In genomic region chr13:37706041-37706440, GRCh38 we compare ENCODE assay signal across 27 cellular contexts.
DNase-seq lines count a peak whose midpoint lies in the region; ATAC-seq, FAIRE-seq and TF ChIP-seq lines count a peak whose summit lies in the region.
"Had no signal": no experiment of that assay in that cellular context is flagged by ENCODE, and none has a peak within 500 bp of the region (broad histone marks: within the 10 kb centered on the region; RNA-seq: fewer than 3 reads in every experiment).

No MANE protein-coding gene starts in this region.

- H3K79me2 ChIP-seq in neural progenitor cell (ENCODE audit: low read depth), result peaks cover 4% of the 10 kb centered on the region

- H3K4me2 ChIP-seq in neural progenitor cell, result no peak overlapping the region
- H3K4me2 ChIP-seq: BLaER1 treated with 17β-estradiol and CSF1 and Interleukin-3, amounts not matched to agents 10 nM and 100 nM had no signal

- TF ChIP-seq CTCF in D721Med (IDR thresholded peaks at IDR 0.05; ENCODE audit: insufficient read depth, missing control alignments), result no peak
- TF ChIP-seq CTCF in neural progenitor cell (IDR thresholded peaks at IDR 0.05), result no peak
- TF ChIP-seq CTCF in testis (IDR thresholded peaks at IDR 0.05), result no peak

- H3K4me3 ChIP-seq in neural progenitor cell (no peak overlapping the region), testis (no peak overlapping the region)
- H3K4me3 ChIP-seq: BLaER1 treated with 17β-estradiol and CSF1 and Interleukin-3, amounts not matched to agents 10 nM and 100 nM; GM12878 had no signal

- no peak overlapping the region for H3K9ac ChIP-seq in neural progenitor cell
- H3K9ac ChIP-seq: BLaER1 treated with 17β-estradiol and CSF1 and Interleukin-3, amounts not matched to agents 10 nM and 100 nM had no signal

- H3K27ac ChIP-seq in neural progenitor cell (no peak overlapping the region), testis (no peak overlapping the region)
- H3K27ac ChIP-seq: BLaER1 treated with 17β-estradiol and CSF1 and Interleukin-3, amounts not matched to agents 10 nM and 100 nM; C4-2B had no signal

- H3K9me3 Mint-ChIP-seq in neural progenitor cell, result no peaks in the 10 kb centered on the region
- H3K9me3 Mint-ChIP-seq in activated naive CD4-positive, alpha-beta T cell treated with anti-CD3 and anti-CD28 coated beads for 36 hours, result no peaks in the 10 kb centered on the region

- H3K9me3 ChIP-seq in neural progenitor cell (ENCODE audit: low read depth), result no peaks in the 10 kb centered on the region
- H3K9me3 ChIP-seq in testis, result no peaks in the 10 kb centered on the region
- H3K9me3 ChIP-seq: BLaER1 treated with 17β-estradiol and CSF1 and Interleukin-3, amounts not matched to agents 10 nM and 100 nM; Caco-2 had no signal

- ATAC-seq in GM19397 (IDR thresholded peaks at IDR 0.05; ENCODE audit: unreplicated experiment), result no peak
- ATAC-seq: CD8-positive, alpha-beta T cell; GM12878 had no signal

- intact Hi-C loops in testis (cut with DNase I; ENCODE audit: low total_unique reads), result no loop called here
- intact Hi-C loops in activated naive CD4-positive, alpha-beta T cell treated with anti-CD3 and anti-CD28 coated beads for 36 hours (cut with micrococcal nuclease), result no loop called here

- DNase-seq in D721Med (ENCODE audit: insufficient read length, low spot score) (no peak), NCI-H82 treated with DMSO at 0.1 percent for 48 hours (lab: John Stamatoyannopoulos, UW; ENCODE audit: unreplicated experiment) (peak; percentile 94), neural progenitor cell (ENCODE audit: low spot score) (peak; percentile 19), testis (no peak)
- DNase-seq in activated CD4-positive, CD25-positive, alpha-beta regulatory T cell treated with anti-CD3 and anti-CD28 coated beads, Interleukin-2, amount 50 U/mL, for 72 hours, result no peak
- no peak for DNase-seq in activated naive CD4-positive, alpha-beta T cell treated with anti-CD3 and anti-CD28 coated beads for 36 hours
- DNase-seq: 8988T; AML-193; Caco-2; Calu3; CD4-positive, alpha-beta T cell; CD8-positive, alpha-beta T cell; DMS 273 treated with DMSO at 0.1 percent for 48 hours; DMS153; DMS53; DMS79; DND-41; EL; GDM1 had no signal

- H3K36me3 ChIP-seq in neural progenitor cell (no peaks in the 10 kb centered on the region), testis (ENCODE audit: low read depth, missing control alignments) (no peaks in the 10 kb centered on the region)
- H3K36me3 ChIP-seq: BLaER1 treated with 17β-estradiol and CSF1 and Interleukin-3, amounts not matched to agents 10 nM and 100 nM had no signal

- H3K27me3 ChIP-seq in neural progenitor cell (no peaks in the 10 kb centered on the region), testis (no peaks in the 10 kb centered on the region)
- H3K27me3 ChIP-seq: BLaER1 treated with 17β-estradiol and CSF1 and Interleukin-3, amounts not matched to agents 10 nM and 100 nM had no signal

- WGBS in testis, 2 donors, result 80 to 94% methylated on average over 2 of the region's 2 CpGs

- H3K36me3 Mint-ChIP-seq in neural progenitor cell, result peaks cover 2% of the 10 kb centered on the region
- H3K36me3 Mint-ChIP-seq in activated naive CD4-positive, alpha-beta T cell treated with anti-CD3 and anti-CD28 coated beads for 36 hours (ENCODE audit: low read depth), result no peaks in the 10 kb centered on the region
- H3K36me3 Mint-ChIP-seq: CD8-positive, alpha-beta T cell had no signal

- H3K27me3 Mint-ChIP-seq in neural progenitor cell (ENCODE audit: insufficient read depth, low read depth), result no peaks in the 10 kb centered on the region
- no peaks in the 10 kb centered on the region for H3K27me3 Mint-ChIP-seq in activated naive CD4-positive, alpha-beta T cell treated with anti-CD3 and anti-CD28 coated beads for 36 hours (ENCODE audit: low read depth)
- H3K27me3 Mint-ChIP-seq: B cell; CD4-positive, alpha-beta T cell had no signal

- no peak for TF ChIP-seq POLR2A in testis (IDR thresholded peaks at IDR 0.05)

- H3K4me3 Mint-ChIP-seq in neural progenitor cell, result no peak overlapping the region
- H3K4me3 Mint-ChIP-seq in activated naive CD4-positive, alpha-beta T cell treated with anti-CD3 and anti-CD28 coated beads for 36 hours, result no peak overlapping the region
- H3K4me3 Mint-ChIP-seq: B cell; CD4-positive, alpha-beta T cell; CD8-positive, alpha-beta T cell had no signal

- no peaks in the 10 kb centered on the region for H4K20me1 ChIP-seq in neural progenitor cell (ENCODE audit: low read depth)
- H4K20me1 ChIP-seq: BLaER1 treated with 17β-estradiol and CSF1 and Interleukin-3, amounts not matched to agents 10 nM and 100 nM had no signal

- H3K4me1 ChIP-seq in neural progenitor cell, result no peaks in the 10 kb centered on the region
- H3K4me1 ChIP-seq in testis, result no peaks in the 10 kb centered on the region
- H3K4me1 ChIP-seq: Caco-2 had no signal

- FAIRE-seq in D721Med (lab: Jason Lieb, UNC), result peak; percentile 51
- FAIRE-seq: A204.1, GM12878, GM12892, GM18507 had no signal

- CTCF ChIA-PET in activated naive CD4-positive, alpha-beta T cell treated with anti-CD3 and anti-CD28 coated beads for 36 hours (lab: Charles Lee), result interaction anchor here (0.5 kb wide), 1 partner anchor 190 kb away, joined by 3 read pairs; no protein-coding TSS in a partner anchor

- peaks cover 18% of the 10 kb centered on the region for H3K4me1 Mint-ChIP-seq in neural progenitor cell
- H3K4me1 Mint-ChIP-seq in activated naive CD4-positive, alpha-beta T cell treated with anti-CD3 and anti-CD28 coated beads for 36 hours (ENCODE audit: low read depth), result no peaks in the 10 kb centered on the region
- H3K4me1 Mint-ChIP-seq: B cell had no signal

- peak overlapping the region; percentile 20 for H3K27ac Mint-ChIP-seq in neural progenitor cell
- no peak overlapping the region for H3K27ac Mint-ChIP-seq in activated naive CD4-positive, alpha-beta T cell treated with anti-CD3 and anti-CD28 coated beads for 36 hours
- H3K27ac Mint-ChIP-seq: B cell; CD4-positive, alpha-beta T cell; CD8-positive, alpha-beta T cell had no signal

- no peak overlapping the region for H2AFZ ChIP-seq in neural progenitor cell (replicated peaks)

- H3F3A ChIP-seq in neural progenitor cell (ENCODE audit: low read depth), result no peaks in the 10 kb centered on the region

Comparison
In these comparisons a context has a peak if more than half of its experiments do, and no peak if none do; other contexts are left out.
1. DNase-seq: peak in NCI-H82 treated with DMSO at 0.1 percent for 48 hours (single experiment) and neural progenitor cell (single experiment); none in D721Med (single experiment), activated CD4-positive, CD25-positive, alpha-beta regulatory T cell treated with anti-CD3 and anti-CD28 coated beads, Interleukin-2, amount 50 U/mL, for 72 hours (single experiment), testis (single experiment) and activated naive CD4-positive, alpha-beta T cell treated with anti-CD3 and anti-CD28 coated beads for 36 hours (single experiment).